Comparison of ENCODE assay signal across 14 cellular contexts in the genomic region with DNA sequence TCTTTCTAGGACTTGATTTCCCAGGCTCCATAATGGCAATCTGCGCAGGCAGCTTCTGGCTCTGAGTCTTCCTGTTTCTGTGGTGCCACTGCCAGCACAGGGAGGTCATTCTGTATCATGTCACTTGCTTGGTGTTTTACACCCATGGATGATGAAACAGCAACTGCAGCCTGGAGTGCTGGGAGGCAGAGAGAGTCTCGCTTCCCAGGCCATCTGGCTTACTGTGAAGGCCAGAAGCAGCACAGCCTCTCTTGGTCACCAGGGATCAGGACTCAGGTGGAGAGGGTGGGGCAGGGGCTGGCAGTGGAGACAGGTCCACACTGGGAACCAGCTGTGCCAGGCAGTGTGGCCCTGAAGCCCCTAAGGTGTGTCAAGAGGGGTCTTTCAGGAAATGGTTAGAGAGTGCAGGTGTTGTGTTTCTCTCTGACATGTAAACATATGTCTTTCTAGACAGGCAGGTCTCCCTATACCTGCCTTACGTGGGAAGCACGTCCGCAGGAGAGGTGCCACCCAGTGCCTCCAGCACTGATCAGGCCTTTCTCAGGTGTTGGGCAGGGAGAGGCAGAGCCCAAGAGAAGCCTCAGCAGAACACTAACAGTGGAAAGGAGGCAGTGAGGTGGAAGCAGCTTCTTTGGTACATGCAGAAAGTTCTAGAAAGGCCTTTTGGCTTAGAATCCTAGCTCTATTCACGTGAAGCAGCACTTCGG.
"Had no signal": no experiment of that assay in that cellular context is flagged by ENCODE, and none has a peak within 500 bp of the region (broad histone marks: within the 10 kb centered on the region; RNA-seq: fewer than 3 reads in every experiment).

No MANE protein-coding gene starts in this region.

- DNase-seq: activated CD4-positive, alpha-beta T cell treated with anti-CD3 and anti-CD28 coated beads, Interleukin-2, amount 10 ng/mL, durations not matched to agents 24 days and 14 days; activated naive CD4-positive, alpha-beta T cell; colonic mucosa; effector CD4-positive, alpha-beta T cell; foreskin melanocyte; heart left ventricle; nephron progenitor cell; WERI-Rb-1 had no signal

- H3K4me3 ChIP-seq: ascending aorta, colonic mucosa, heart left ventricle, tibial artery had no signal

- ATAC-seq: heart left ventricle, left lobe of liver had no signal

- H3K36me3 ChIP-seq: ascending aorta, colonic mucosa, heart left ventricle, tibial artery, WERI-Rb-1 had no signal

- H3K4me3 Mint-ChIP-seq: activated CD4-positive, alpha-beta T cell treated with anti-CD3 and anti-CD28 coated beads, Interleukin-2, amount 10 ng/mL, durations not matched to agents 24 days and 14 days; activated T-helper 1 cell treated with anti-CD3 and anti-CD28 coated beads, Interleukin-12 subunit alpha, Interleukin-12 subunit beta, Interleukin-2, Interleukin-4 antibody, amounts not matched to agents 30 ng/mL and 10 ng/mL and 1 ng/mL, durations not matched to agents 14 hours and 24 hours and 36 hours; memory B cell; nephron progenitor cell had no signal

- H3K9me3 ChIP-seq: ascending aorta, colonic mucosa, heart left ventricle, tibial artery had no signal

- H3K9me3 Mint-ChIP-seq: activated CD4-positive, alpha-beta T cell treated with anti-CD3 and anti-CD28 coated beads, Interleukin-2, amount 10 ng/mL, durations not matched to agents 24 days and 14 days; activated T-helper 1 cell treated with anti-CD3 and anti-CD28 coated beads, Interleukin-12 subunit alpha, Interleukin-12 subunit beta, Interleukin-2, Interleukin-4 antibody, amounts not matched to agents 30 ng/mL and 10 ng/mL and 1 ng/mL, durations not matched to agents 14 hours and 24 hours and 36 hours; memory B cell had no signal

- H3K27ac ChIP-seq: ascending aorta, colonic mucosa, heart left ventricle, tibial artery, WERI-Rb-1 had no signal

- H3K27ac Mint-ChIP-seq: activated CD4-positive, alpha-beta T cell treated with anti-CD3 and anti-CD28 coated beads, Interleukin-2, amount 10 ng/mL, durations not matched to agents 24 days and 14 days; activated T-helper 1 cell treated with anti-CD3 and anti-CD28 coated beads, Interleukin-12 subunit alpha, Interleukin-12 subunit beta, Interleukin-2, Interleukin-4 antibody, amounts not matched to agents 30 ng/mL and 10 ng/mL and 1 ng/mL, durations not matched to agents 14 hours and 24 hours and 36 hours; memory B cell; nephron progenitor cell had no signal

- FAIRE-seq: islet of Langerhans had no signal
